17 cellular contexts compared by ENCODE assay signal in the genomic region with DNA sequence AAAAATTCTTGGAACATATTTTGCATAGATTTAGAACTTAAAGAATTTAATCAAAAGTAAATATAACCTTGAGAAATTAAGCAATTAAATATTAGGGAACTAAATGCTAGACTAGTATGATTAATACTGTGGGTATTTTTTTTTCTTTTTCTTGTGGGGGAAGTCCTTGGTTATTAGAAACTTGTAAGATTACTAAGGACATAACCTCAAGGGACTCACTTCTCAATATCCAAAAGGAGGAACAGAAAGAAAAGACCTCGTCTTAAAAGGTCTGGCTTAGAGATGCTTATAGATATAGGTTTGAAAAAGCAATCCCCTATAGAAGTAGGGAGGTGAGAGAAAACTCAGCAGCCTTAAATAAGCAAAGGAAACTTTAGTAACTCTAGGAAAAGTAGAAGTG.
DNase-seq lines count a peak whose midpoint lies in the region; ATAC-seq and TF ChIP-seq lines count a peak whose summit lies in the region.
"Had no signal": no experiment of that assay in that cellular context is flagged by ENCODE, and none has a peak within 500 bp of the region (broad histone marks: within the 10 kb centered on the region; RNA-seq: fewer than 3 reads in every experiment).

No MANE protein-coding gene starts in this region.

- H3K27me3 ChIP-seq in neural progenitor cell (no peaks in the 10 kb centered on the region), upper lobe of right lung (no peaks in the 10 kb centered on the region), Peyer's patch (no peaks in the 10 kb centered on the region)
- H3K27me3 ChIP-seq: right atrium auricular region, suprapubic skin had no signal

- no peaks in the 10 kb centered on the region for H3K79me2 ChIP-seq in neural progenitor cell (ENCODE audit: low read depth)

- H3K27ac ChIP-seq in neural progenitor cell (no peak overlapping the region), upper lobe of right lung (no peak overlapping the region), Peyer's patch (no peak overlapping the region)
- H3K27ac ChIP-seq: KMS-11, right atrium auricular region, suprapubic skin had no signal

- no peaks in the 10 kb centered on the region for H4K20me1 ChIP-seq in neural progenitor cell (ENCODE audit: low read depth)

- no peaks in the 10 kb centered on the region for H3K36me3 Mint-ChIP-seq in neural progenitor cell

- H3K4me3 ChIP-seq in neural progenitor cell (no peak overlapping the region), upper lobe of right lung (no peak overlapping the region), Peyer's patch (no peak overlapping the region)
- H3K4me3 ChIP-seq: right atrium auricular region, suprapubic skin had no signal

- no peaks in the 10 kb centered on the region for H3K9me3 Mint-ChIP-seq in neural progenitor cell
- H3K9me3 Mint-ChIP-seq: neural crest cell had no signal

- H3K27ac Mint-ChIP-seq in neural progenitor cell, result no peak overlapping the region
- H3K27ac Mint-ChIP-seq: activated CD4-positive, alpha-beta memory T cell treated with anti-CD3 and anti-CD28 coated beads, Interleukin-2, amount 10 ng/mL, durations not matched to agents 7 days and 5 days had no signal

- TF ChIP-seq CTCF in neural progenitor cell (IDR thresholded peaks at IDR 0.05) (no peak), upper lobe of right lung (IDR thresholded peaks at IDR 0.05) (no peak), Peyer's patch (IDR thresholded peaks at IDR 0.05) (no peak)

- no peak for TF ChIP-seq POLR2A in Peyer's patch (IDR thresholded peaks at IDR 0.05)

- intact Hi-C loops in upper lobe of right lung (cut with DNase I), result no loop called here

- H3K4me3 Mint-ChIP-seq in neural progenitor cell, result no peak overlapping the region
- H3K4me3 Mint-ChIP-seq: activated CD4-positive, alpha-beta memory T cell treated with anti-CD3 and anti-CD28 coated beads, Interleukin-2, amount 10 ng/mL, durations not matched to agents 7 days and 5 days; neural crest cell had no signal

- H3K4me2 ChIP-seq in neural progenitor cell, result no peak overlapping the region
- H3K4me2 ChIP-seq: KMS-11 had no signal

- H3K4me1 ChIP-seq in neural progenitor cell (no peaks in the 10 kb centered on the region), upper lobe of right lung (no peaks in the 10 kb centered on the region), Peyer's patch (peaks cover 0 to 10% (median 0%) of the 10 kb centered on the region in 4 donors)
- H3K4me1 ChIP-seq: right atrium auricular region, suprapubic skin had no signal

- H3K36me3 ChIP-seq in neural progenitor cell (no peaks in the 10 kb centered on the region), upper lobe of right lung (no peaks in the 10 kb centered on the region), Peyer's patch (no peaks in the 10 kb centered on the region)
- H3K36me3 ChIP-seq: right atrium auricular region, suprapubic skin had no signal

- ATAC-seq in GM18867 (IDR thresholded peaks at IDR 0.05; ENCODE audit: unreplicated experiment) (peak; percentile 53), GM21723 (IDR thresholded peaks at IDR 0.05; ENCODE audit: unreplicated experiment) (peak; percentile 70), HG03064 (IDR thresholded peaks at IDR 0.05; ENCODE audit: low read depth, unreplicated experiment) (peak; percentile 65), upper lobe of right lung (no peak)
- ATAC-seq: SK-N-SH treated with all-trans-retinoic acid at 6 μM for 48 hours had no signal

- no peaks in the 10 kb centered on the region for H3F3A ChIP-seq in neural progenitor cell (ENCODE audit: low read depth)

- no peaks in the 10 kb centered on the region for H3K4me1 Mint-ChIP-seq in neural progenitor cell
- H3K4me1 Mint-ChIP-seq: activated CD4-positive, alpha-beta memory T cell treated with anti-CD3 and anti-CD28 coated beads, Interleukin-2, amount 10 ng/mL, durations not matched to agents 7 days and 5 days had no signal

- peak; percentile 36 for DNase-seq in NOMO-1 treated with dmso at 0.1 percent for 144 hours (lab: John Stamatoyannopoulos, UW; ENCODE audit: unreplicated experiment)
- DNase-seq in neural progenitor cell (ENCODE audit: low spot score), result no peak
- DNase-seq in ecto neural progenitor cell (ENCODE audit: low spot score), result no peak
- no peak for DNase-seq in upper lobe of right lung
- no peak for DNase-seq in Peyer's patch
- DNase-seq: activated CD4-positive, alpha-beta memory T cell treated with anti-CD3 and anti-CD28 coated beads, Interleukin-2, amount 10 ng/mL, durations not matched to agents 7 days and 5 days; central memory CD4-positive, alpha-beta T cell; kidney; NCI-H446 treated with DMSO at 0.1 percent for 48 hours had no signal

- H3K9ac ChIP-seq in neural progenitor cell, result no peak overlapping the region
- H3K9ac ChIP-seq: KMS-11 had no signal

- H3K27me3 Mint-ChIP-seq in neural progenitor cell (ENCODE audit: insufficient read depth, low read depth), result no peaks in the 10 kb centered on the region
- H3K27me3 Mint-ChIP-seq: activated CD4-positive, alpha-beta memory T cell treated with anti-CD3 and anti-CD28 coated beads, Interleukin-2, amount 10 ng/mL, durations not matched to agents 7 days and 5 days had no signal

- H3K9me3 ChIP-seq in neural progenitor cell (ENCODE audit: low read depth) (no peaks in the 10 kb centered on the region), upper lobe of right lung (no peaks in the 10 kb centered on the region), Peyer's patch (no peaks in the 10 kb centered on the region)
- H3K9me3 ChIP-seq: right atrium auricular region, suprapubic skin had no signal

- no peak overlapping the region for H2AFZ ChIP-seq in neural progenitor cell (replicated peaks)
